21 cellular contexts compared by ENCODE assay signal in genomic region chr10:70935631-70936030, GRCh38. TPM values are rescaled to one million over a fixed set of nuclear protein-coding genes. Genes with fewer than 3 reads are reported as not detected.
DNase-seq lines count a peak whose midpoint lies in the region; ATAC-seq, FAIRE-seq and TF ChIP-seq lines count a peak whose summit lies in the region.
"Had no signal": no experiment of that assay in that cellular context is flagged by ENCODE, and none has a peak within 500 bp of the region (broad histone marks: within the 10 kb centered on the region; RNA-seq: fewer than 3 reads in every experiment).

No MANE protein-coding gene starts in this region.

- no peaks in the 10 kb centered on the region for H3K9me3 Mint-ChIP-seq in activated CD4-positive, alpha-beta T cell treated with anti-CD3 and anti-CD28 coated beads, Interleukin-2, amount 10 ng/mL, durations not matched to agents 7 days and 5 days
- H3K9me3 Mint-ChIP-seq: CD4-positive, alpha-beta memory T cell had no signal

- H3K4me1 Mint-ChIP-seq in activated CD4-positive, alpha-beta T cell treated with anti-CD3 and anti-CD28 coated beads, Interleukin-2, amount 10 ng/mL, durations not matched to agents 7 days and 5 days: no peaks in the 10 kb centered on the region
- H3K4me1 Mint-ChIP-seq: B cell; CD4-positive, alpha-beta memory T cell had no signal

- H3K9me3 ChIP-seq in WERI-Rb-1 (ENCODE audit: severe bottlenecking): no peaks in the 10 kb centered on the region
- H3K9me3 ChIP-seq in small intestine (ENCODE audit: control insufficient read depth, low read depth): no peaks in the 10 kb centered on the region

- H3K36me3 ChIP-seq in WERI-Rb-1: no peaks in the 10 kb centered on the region
- H3K36me3 ChIP-seq in small intestine (ENCODE audit: control insufficient read depth in 2 of 2, insufficient read depth in 2 of 2, low read length in 2 of 2): no peaks in the 10 kb centered on the region

- H3K4me3 Mint-ChIP-seq in activated CD4-positive, alpha-beta T cell treated with anti-CD3 and anti-CD28 coated beads, Interleukin-2, amount 10 ng/mL, durations not matched to agents 7 days and 5 days: no peak overlapping the region
- H3K4me3 Mint-ChIP-seq: B cell; CD4-positive, alpha-beta memory T cell had no signal

- no peaks in the 10 kb centered on the region for H3K36me3 Mint-ChIP-seq in activated CD4-positive, alpha-beta T cell treated with anti-CD3 and anti-CD28 coated beads, Interleukin-2, amount 10 ng/mL, durations not matched to agents 7 days and 5 days (ENCODE audit: low read depth)
- H3K36me3 Mint-ChIP-seq: CD4-positive, alpha-beta memory T cell had no signal

- no peak for FAIRE-seq in small intestine (lab: Jason Lieb, UNC)
- FAIRE-seq: A204.1, G401.6, GM12892, H54 had no signal

- 62 to 80% (median 79%) methylated on average over 10 of the region's 10 CpGs for WGBS in small intestine, 3 donors

- DNase-seq in activated CD4-positive, alpha-beta T cell treated with anti-CD3 and anti-CD28 coated beads, Interleukin-2, amount 10 ng/mL, durations not matched to agents 7 days and 5 days: no peak
- DNase-seq in activated CD4-positive, alpha-beta T cell treated with anti-CD3 and anti-CD28 coated beads for 48 hours: no peak
- DNase-seq in WERI-Rb-1 (peak; percentile 50), left lobe of liver (ENCODE audit: low spot score) (no peak), Right ventricle myocardium inferior (ENCODE audit: missing footprints) (no peak), small intestine (no peak), superior temporal gyrus (ENCODE audit: extremely low spot score) (no peak)
- DNase-seq: Calu3; CD4-positive, alpha-beta memory T cell; COR-L47; DMS53; DMS79 treated with DMSO at 0.1 percent for 48 hours; GOT3; HCEC 1CT had no signal

- CTCF ChIA-PET in activated CD4-positive, alpha-beta T cell treated with anti-CD3 and anti-CD28 coated beads, Interleukin-2, amount 10 ng/mL, durations not matched to agents 7 days and 5 days (lab: Charles Lee): no interaction called here

- ATAC-seq in left lobe of liver (peak; percentile 22), Right ventricle myocardium inferior (no peak), HG03342 (IDR thresholded peaks at IDR 0.05; ENCODE audit: unreplicated experiment) (no peak)

- no peaks in the 10 kb centered on the region for H3K27me3 ChIP-seq in WERI-Rb-1 (ENCODE audit: insufficient read depth, low read depth, severe bottlenecking)
- H3K27me3 ChIP-seq in small intestine (ENCODE audit: control insufficient read depth in 2 of 2, insufficient read depth in 2 of 2, low read length in 2 of 2): no peaks in the 10 kb centered on the region

- no peaks in the 10 kb centered on the region for H3K4me1 ChIP-seq in small intestine (ENCODE audit: control insufficient read depth in 2 of 2, insufficient read depth in 1 of 2, low read depth in 1 of 2, low read length in 1 of 2)

- intact Hi-C loops in Right ventricle myocardium inferior (cut with DNase I): no loop called here

- POLR2A ChIA-PET in activated CD4-positive, alpha-beta T cell treated with anti-CD3 and anti-CD28 coated beads, Interleukin-2, amount 10 ng/mL, durations not matched to agents 7 days and 5 days (lab: Charles Lee): no interaction called here

- H3K27ac ChIP-seq in WERI-Rb-1 (0 out of 2 replicates have a peak overlapping the region, but pooled peaks have one; percentile 29), small intestine (ENCODE audit: low read depth in 1 of 2, low read length in 1 of 2) (no peak overlapping the region)
- H3K27ac ChIP-seq: 22Rv1 had no signal

- peak overlapping the region; percentile 20 for H3K27ac Mint-ChIP-seq in activated CD4-positive, alpha-beta T cell treated with anti-CD3 and anti-CD28 coated beads, Interleukin-2, amount 10 ng/mL, durations not matched to agents 7 days and 5 days
- H3K27ac Mint-ChIP-seq: B cell; CD4-positive, alpha-beta memory T cell had no signal

- H3K4me3 ChIP-seq in WERI-Rb-1 (ENCODE audit: low read depth, low read length) (no peak overlapping the region), small intestine (ENCODE audit: low read depth in 1 of 2, low read length in 2 of 2) (no peak overlapping the region)

- TF ChIP-seq CTCF in WERI-Rb-1 (IDR thresholded peaks at IDR 0.05; ENCODE audit: low read depth, low read length): no peak

- no peaks in the 10 kb centered on the region for H3K27me3 Mint-ChIP-seq in activated CD4-positive, alpha-beta T cell treated with anti-CD3 and anti-CD28 coated beads, Interleukin-2, amount 10 ng/mL, durations not matched to agents 7 days and 5 days

RNA-seq across cellular contexts. Expression of gene PCBD1, which starts 47.3 kb away (rescaled TPM):
- total RNA-seq in activated CD4-positive, alpha-beta T cell treated with anti-CD3 and anti-CD28 coated beads, Interleukin-2, amount 10 ng/mL, durations not matched to agents 7 days and 5 days: 10 to 100 TPM; 21.4 to 21.8 TPM
- total RNA-seq in left lobe of liver (239 TPM), Right ventricle myocardium inferior (155 TPM)
- 100 to 1,000 TPM in 1 of 3 donors, 10 to 100 TPM in 2; 67.3 to 147 (median 75.9) TPM for polyA plus RNA-seq in small intestine
